In the genomic region with DNA sequence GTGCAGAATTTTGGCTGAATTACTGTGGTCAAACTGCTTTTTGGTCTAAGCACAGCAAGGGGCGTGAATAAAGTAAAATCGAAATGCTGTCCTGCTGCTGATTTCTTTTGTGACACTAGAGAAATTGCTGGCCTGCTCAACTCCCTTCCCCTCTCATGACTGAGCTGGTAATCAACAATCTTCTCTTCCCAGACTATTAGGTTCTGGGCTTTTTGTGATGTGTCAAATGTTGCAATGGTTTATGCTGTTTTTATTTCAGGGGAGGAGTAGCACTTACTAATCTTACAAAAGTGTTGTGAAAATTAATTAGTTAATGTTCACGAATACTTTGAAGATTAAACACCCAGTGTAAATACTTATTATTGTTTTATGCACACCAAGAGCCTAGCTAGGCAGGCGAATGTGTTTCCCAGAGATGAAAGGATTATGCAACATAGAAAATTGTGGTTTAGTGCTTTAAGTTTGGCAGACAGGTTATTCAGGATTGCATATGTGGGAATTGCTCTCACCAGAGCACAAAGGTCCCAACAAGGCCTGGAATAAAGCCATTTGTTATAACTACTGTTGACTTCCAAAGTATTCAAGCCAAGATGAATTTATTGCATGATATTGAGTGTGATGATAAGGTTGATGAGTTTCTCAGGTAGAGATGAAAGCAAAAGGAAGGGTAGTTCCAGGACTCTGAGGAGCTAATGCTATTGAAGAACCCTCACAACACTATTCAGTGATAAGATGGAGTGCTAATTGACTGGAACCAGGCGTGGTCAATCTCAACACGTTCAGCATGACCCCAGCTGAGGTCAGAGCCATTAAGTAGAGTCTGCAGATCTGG, we compare ENCODE assay signal across 14 cellular contexts.
A peak's percentile ranks its signal among the peaks of the same experiment; 100 is the strongest.
DNase-seq lines count a peak whose midpoint lies in the region; ATAC-seq and TF ChIP-seq lines count a peak whose summit lies in the region.
"Had no signal": no experiment of that assay in that cellular context is flagged by ENCODE, and none has a peak within 500 bp of the region (broad histone marks: within the 10 kb centered on the region; RNA-seq: fewer than 3 reads in every experiment).

No MANE protein-coding gene starts in this region.

- H3K27me3 ChIP-seq in adipocyte (replicated peaks; ENCODE audit: control insufficient read depth, insufficient read depth, low read length) = no peaks in the 10 kb centered on the region
- H3K27me3 ChIP-seq in heart left ventricle = no peaks in the 10 kb centered on the region
- no peaks in the 10 kb centered on the region for H3K27me3 ChIP-seq in subcutaneous abdominal adipose tissue (ENCODE audit: control insufficient read depth in 5 of 5, insufficient read depth in 4 of 5, low read length in 5 of 5)
- H3K27me3 ChIP-seq: heart right ventricle had no signal

- H3K9ac ChIP-seq in adipocyte (ENCODE audit: low read length) (no peak overlapping the region), subcutaneous abdominal adipose tissue (ENCODE audit: low read length in 5 of 5) (no peak overlapping the region)
- H3K9ac ChIP-seq: KMS-11 had no signal

- no peak overlapping the region for H3K27ac ChIP-seq in heart left ventricle
- peak overlapping the region; percentile 49 for H3K27ac ChIP-seq in subcutaneous abdominal adipose tissue (ENCODE audit: low read depth, low read length)
- H3K27ac ChIP-seq: A549, heart right ventricle, KMS-11 had no signal

- no peak for TF ChIP-seq CTCF in heart left ventricle (IDR thresholded peaks at IDR 0.05)

- 54 to 67% (median 61%) methylated on average over 6 of the region's 6 CpGs for WGBS in heart left ventricle, 4 donors

- intact Hi-C loops in heart left ventricle (cut with DNase I) = no loop called here

- H3K36me3 ChIP-seq in adipocyte (ENCODE audit: control insufficient read depth, insufficient read depth, low read length, severe bottlenecking) (no peaks in the 10 kb centered on the region), heart left ventricle (no peaks in the 10 kb centered on the region), subcutaneous abdominal adipose tissue (ENCODE audit: control insufficient read depth in 5 of 5, insufficient read depth in 5 of 5, low read length in 5 of 5) (no peaks in the 10 kb centered on the region)
- H3K36me3 ChIP-seq: heart right ventricle had no signal

- DNase-seq in NCI-H82 (lab: John Stamatoyannopoulos, UW) (peak; percentile 2), NCI-H82 treated with DMSO at 0.1 percent for 48 hours (lab: John Stamatoyannopoulos, UW; ENCODE audit: unreplicated experiment) (no peak), adipocyte (ENCODE audit: low read depth) (peak; percentile 42), heart left ventricle (no peak), CD1c-positive myeloid dendritic cell (ENCODE audit: extremely low spot score) (no peak), GM19238 (ENCODE audit: insufficient read length, low spot score) (no peak), NCI-H2081 (lab: John Stamatoyannopoulos, UW) (no peak)
- DNase-seq: DMS153, heart right ventricle, midbrain, NCI-H345 had no signal

- H3K9me3 ChIP-seq in adipocyte (ENCODE audit: control insufficient read depth, low read length) = no peaks in the 10 kb centered on the region
- H3K9me3 ChIP-seq in heart left ventricle = no peaks in the 10 kb centered on the region
- no peaks in the 10 kb centered on the region for H3K9me3 ChIP-seq in subcutaneous abdominal adipose tissue (ENCODE audit: control insufficient read depth in 5 of 5, low read length in 5 of 5)
- H3K9me3 ChIP-seq: A549 had no signal

- peak; percentile 55 to 95 (median 72) for ATAC-seq in heart left ventricle
- ATAC-seq: A549 had no signal

- no peak for TF ChIP-seq POLR2A in heart left ventricle (IDR thresholded peaks at IDR 0.05)

- H3K4me3 ChIP-seq in adipocyte (ENCODE audit: low read length) (no peak overlapping the region), heart left ventricle (no peak overlapping the region), subcutaneous abdominal adipose tissue (ENCODE audit: low read depth in 1 of 5, low read length in 5 of 5) (no peak overlapping the region)
- H3K4me3 ChIP-seq: A549, heart right ventricle had no signal

- H3K4me1 ChIP-seq in adipocyte (ENCODE audit: control insufficient read depth, insufficient read depth, low read length) = peaks cover 21% of the 10 kb centered on the region
- H3K4me1 ChIP-seq in heart left ventricle = peaks cover 0 to 10% (median 0%) of the 10 kb centered on the region in 12 donors
- peaks cover 0 to 37% (median 9%) of the 10 kb centered on the region in 5 donors for H3K4me1 ChIP-seq in subcutaneous abdominal adipose tissue (ENCODE audit: control insufficient read depth in 5 of 5, insufficient read depth in 5 of 5, low read length in 5 of 5)

Comparison
In these comparisons a context has a peak if more than half of its experiments do, and no peak if none do; other contexts are left out.
1. DNase-seq: peak in NCI-H82 (single experiment) and adipocyte (single experiment); none in NCI-H82 treated with DMSO at 0.1 percent for 48 hours (single experiment), heart left ventricle (0 of 5), CD1c-positive myeloid dendritic cell (single experiment), GM19238 (single experiment) and NCI-H2081 (0 of 2).